Comparison of ENCODE assay signal across 19 cellular contexts in the genomic region with DNA sequence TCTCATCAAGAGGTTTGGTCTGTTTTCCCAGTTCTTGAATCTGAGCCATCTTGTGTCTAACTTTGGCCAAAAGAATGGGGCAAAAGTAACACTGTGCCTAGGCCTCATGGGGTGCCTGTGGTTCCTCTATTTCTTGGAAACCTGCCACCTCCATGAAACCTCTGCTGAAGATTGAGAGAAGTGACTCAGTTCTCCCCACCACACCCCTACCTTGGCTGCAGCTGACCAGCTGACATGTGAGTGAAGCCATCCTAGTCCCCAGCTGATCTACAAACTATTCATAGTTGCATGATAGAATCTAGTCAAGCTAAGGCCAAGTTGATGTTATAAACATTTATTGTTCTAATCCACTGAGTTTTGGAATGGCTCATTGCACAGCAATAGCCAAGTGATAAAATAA.
"Had no signal": no experiment of that assay in that cellular context is flagged by ENCODE, and none has a peak within 500 bp of the region (broad histone marks: within the 10 kb centered on the region; RNA-seq: fewer than 3 reads in every experiment).

No MANE protein-coding gene starts in this region.

- H3K27me3 Mint-ChIP-seq: activated naive CD8-positive, alpha-beta T cell treated with anti-CD3 and anti-CD28 coated beads, Interleukin-2, amount 10 ng/mL, durations not matched to agents 7 days and 5 days; brain; central memory CD8-positive, alpha-beta T cell had no signal

- H3K9me3 ChIP-seq: colonic mucosa, gastroesophageal sphincter, right lobe of liver had no signal

- ATAC-seq: gastroesophageal sphincter; naive thymus-derived CD8-positive, alpha-beta T cell; right lobe of liver; WTC11 had no signal

- H3K4me3 ChIP-seq: colonic mucosa, gastroesophageal sphincter, heart right ventricle, right lobe of liver, smooth muscle cell, tibial nerve had no signal

- H3K9me3 Mint-ChIP-seq: endodermal cell had no signal

- H3K27ac Mint-ChIP-seq: activated naive CD8-positive, alpha-beta T cell treated with anti-CD3 and anti-CD28 coated beads, Interleukin-2, amount 10 ng/mL, durations not matched to agents 7 days and 5 days; endodermal cell; naive thymus-derived CD8-positive, alpha-beta T cell; WTC11 had no signal

- H3K4me3 Mint-ChIP-seq: activated naive CD8-positive, alpha-beta T cell treated with anti-CD3 and anti-CD28 coated beads, Interleukin-2, amount 10 ng/mL, durations not matched to agents 7 days and 5 days; brain; central memory CD8-positive, alpha-beta T cell; endodermal cell; naive thymus-derived CD8-positive, alpha-beta T cell; WTC11 had no signal

- H3K36me3 Mint-ChIP-seq: brain, WTC11 had no signal

- H3K4me1 ChIP-seq: colonic mucosa, gastroesophageal sphincter, heart right ventricle, parathyroid adenoma, right lobe of liver, tibial nerve had no signal

- DNase-seq: activated CD4-positive, alpha-beta T cell treated with anti-CD3 and anti-CD28 coated beads for 4 hours; activated CD8-positive, alpha-beta memory T cell treated with anti-CD3 and anti-CD28 coated beads for 24 hours; activated naive CD4-positive, alpha-beta T cell; activated naive CD8-positive, alpha-beta T cell treated with anti-CD3 and anti-CD28 coated beads, Interleukin-2, amount 10 ng/mL, durations not matched to agents 7 days and 5 days; colonic mucosa; endodermal cell; heart right ventricle; mesenchymal stem cell; naive thymus-derived CD8-positive, alpha-beta T cell; right lobe of liver; stimulated activated CD4-positive, alpha-beta T cell treated with anti-CD3 and anti-CD28 coated beads, Interleukin-4, amount 100 ng/mL, for 1 hour; substantia nigra had no signal

- H3K36me3 ChIP-seq: colonic mucosa, gastroesophageal sphincter, heart right ventricle, right lobe of liver, tibial nerve had no signal
